In genomic region chr1:49171941-49172593, GRCh38 we compare ENCODE assay signal across 24 cellular contexts.
"Had no signal": no experiment of that assay in that cellular context is flagged by ENCODE, and none has a peak within 500 bp of the region (broad histone marks: within the 10 kb centered on the region; RNA-seq: fewer than 3 reads in every experiment).

No MANE protein-coding gene starts in this region.

- FAIRE-seq: RCC 7860 had no signal

- H3K36me3 ChIP-seq: adrenal gland had no signal

- H3K27me3 ChIP-seq: adrenal gland had no signal

- H3K4me1 ChIP-seq: adrenal gland had no signal

- H3K9me3 ChIP-seq: adrenal gland had no signal

- H3K4me3 ChIP-seq: adrenal gland had no signal

- DNase-seq: activated CD4-positive, alpha-beta memory T cell treated with anti-CD3 and anti-CD28 coated beads, Interleukin-2, amount 10 ng/mL, durations not matched to agents 7 days and 5 days; activated CD4-positive, alpha-beta T cell treated with anti-CD3 and anti-CD28 coated beads for 36 hours; activated CD4-positive, alpha-beta T cell treated with anti-CD3 and anti-CD28 coated beads, Interleukin-2, amount 50 U/mL, for 1 hour; activated CD4-positive, CD25-positive, alpha-beta regulatory T cell; activated naive CD4-positive, alpha-beta T cell treated with anti-CD3 and anti-CD28 coated beads, Interleukin-2, amount 50 U/mL, for 16 hours; activated naive CD8-positive, alpha-beta T cell treated with anti-CD3 and anti-CD28 coated beads, Interleukin-2, amount 10 ng/mL, durations not matched to agents 7 days and 5 days; activated T-cell treated with anti-CD3 and anti-CD28 coated beads for 4 hours; activated T-cell treated with anti-CD3 and anti-CD28 coated beads, Interleukin-2, amount 50 U/mL, for 72 hours; adrenal gland; aorta; KG1; NCI-H1048; NCI-H146; NCI-H187 treated with DMSO at 0.1 percent for 48 hours; NCI-H2081 treated with DMSO at 0.1 percent for 48 hours; NCI-H446; NCI-H524; NCI-H748 treated with DMSO at 0.1 percent for 48 hours; NK-92 treated with Interleukin-12 subunit alpha and Interleukin-12 subunit beta, amount 100 ng/mL, for 24 hours; SHP77 treated with DMSO at 0.1 percent for 48 hours; T-cell; T-helper 2 cell had no signal

- H3K27ac ChIP-seq: adrenal gland, VCaP had no signal
